ENCODE assay signal across 7 cellular contexts in the genomic region with DNA sequence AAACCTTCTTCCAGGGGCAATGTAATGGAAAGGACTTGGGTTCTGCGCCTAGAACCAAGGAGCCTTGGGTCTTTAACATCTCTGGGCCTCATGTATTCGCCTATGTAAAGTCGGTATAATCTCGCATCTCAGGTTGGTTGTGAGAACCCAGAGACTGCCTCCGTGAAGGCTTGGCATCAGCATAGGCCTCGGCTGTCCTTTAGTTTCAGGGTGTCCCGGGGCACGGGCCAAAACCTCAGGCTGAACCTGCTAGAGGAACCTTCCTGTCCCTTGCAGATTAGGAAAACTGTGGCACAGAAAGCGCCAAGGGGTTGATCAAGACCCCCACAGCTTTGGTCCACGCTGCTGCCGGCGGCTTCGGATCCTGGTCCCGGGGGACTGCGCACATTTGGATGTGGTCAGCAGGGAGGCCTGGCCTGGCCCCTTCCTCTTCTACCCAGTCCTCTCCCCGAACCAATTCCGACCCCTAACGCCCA. TPM values are rescaled to one million over a fixed set of nuclear protein-coding genes. Genes with fewer than 3 reads are reported as not detected.
A peak's percentile ranks its signal among the peaks of the same experiment; 100 is the strongest.
DNase-seq lines count a peak whose midpoint lies in the region; ATAC-seq, FAIRE-seq and TF ChIP-seq lines count a peak whose summit lies in the region.

No MANE protein-coding gene starts in this region.

- no peak for ATAC-seq in activated naive CD8-positive, alpha-beta T cell treated with anti-CD3 and anti-CD28 coated beads, Interleukin-2, amount 10 ng/mL, durations not matched to agents 7 days and 5 days (ENCODE audit: low read depth)
- ATAC-seq in HG03097 (IDR thresholded peaks at IDR 0.05; ENCODE audit: low FRiP score, unreplicated experiment) (no peak), aorta (ENCODE audit: low FRiP score) (no peak)

- peaks cover 7% of the 10 kb centered on the region for H3K36me3 Mint-ChIP-seq in activated naive CD8-positive, alpha-beta T cell treated with anti-CD3 and anti-CD28 coated beads, Interleukin-2, amount 10 ng/mL, durations not matched to agents 7 days and 5 days

- H3K27me3 Mint-ChIP-seq in activated naive CD8-positive, alpha-beta T cell treated with anti-CD3 and anti-CD28 coated beads, Interleukin-2, amount 10 ng/mL, durations not matched to agents 7 days and 5 days, result no peaks in the 10 kb centered on the region

- peak overlapping the region; percentile 87 for H3K4me3 ChIP-seq in HUES64 (ENCODE audit: low read length)
- H3K4me3 ChIP-seq in kidney (ENCODE audit: low read length in 2 of 2), result peak overlapping the region; percentile 89 to 96
- H3K4me3 ChIP-seq in stomach smooth muscle (ENCODE audit: low read length in 2 of 2), result peak overlapping the region; percentile 96 to 97
- no peak overlapping the region for H3K4me3 ChIP-seq in aorta (ENCODE audit: low read length in 2 of 2)

- H3K36me3 ChIP-seq in HUES64 (ENCODE audit: insufficient read depth, low read length), result no peaks in the 10 kb centered on the region
- no peaks in the 10 kb centered on the region for H3K36me3 ChIP-seq in kidney (ENCODE audit: control insufficient read depth in 1 of 2, insufficient read depth in 2 of 2, low read length in 2 of 2)
- no peaks in the 10 kb centered on the region for H3K36me3 ChIP-seq in stomach smooth muscle (ENCODE audit: control insufficient read depth in 2 of 2, insufficient read depth in 2 of 2, low read length in 2 of 2)
- H3K36me3 ChIP-seq in aorta (ENCODE audit: control insufficient read depth in 1 of 2, insufficient read depth in 2 of 2, low read length in 1 of 2), result no peaks in the 10 kb centered on the region

- no peak for DNase-seq in activated naive CD8-positive, alpha-beta T cell treated with anti-CD3 and anti-CD28 coated beads, Interleukin-2, amount 10 ng/mL, durations not matched to agents 7 days and 5 days
- no peak for DNase-seq in kidney
- DNase-seq in aorta, result no peak
- no peak for DNase-seq in GF-D8 (lab: John Stamatoyannopoulos, UW)

- WGBS in HUES64, result 64% methylated on average over 18 of the region's 18 CpGs
- 65 to 69% methylated on average over 18 of the region's 18 CpGs for WGBS in aorta, 2 donors

- no peaks in the 10 kb centered on the region for H3K4me1 ChIP-seq in HUES64 (ENCODE audit: insufficient read depth, low read length)
- H3K4me1 ChIP-seq in kidney (ENCODE audit: control insufficient read depth in 1 of 2, insufficient read depth in 1 of 2, low read depth in 1 of 2, low read length in 2 of 2), result peaks cover 20 to 27% of the 10 kb centered on the region in 2 donors
- peaks cover 24% of the 10 kb centered on the region for H3K4me1 ChIP-seq in stomach smooth muscle (ENCODE audit: control insufficient read depth, insufficient read depth, low read length)
- H3K4me1 ChIP-seq in aorta (ENCODE audit: control insufficient read depth in 1 of 2, insufficient read depth in 2 of 2, low read length in 2 of 2), result no peaks in the 10 kb centered on the region

- H3K4me3 Mint-ChIP-seq in activated naive CD8-positive, alpha-beta T cell treated with anti-CD3 and anti-CD28 coated beads, Interleukin-2, amount 10 ng/mL, durations not matched to agents 7 days and 5 days, result peak overlapping the region; percentile 97

- peaks cover 26% of the 10 kb centered on the region for H3K4me1 Mint-ChIP-seq in activated naive CD8-positive, alpha-beta T cell treated with anti-CD3 and anti-CD28 coated beads, Interleukin-2, amount 10 ng/mL, durations not matched to agents 7 days and 5 days

- POLR2A ChIA-PET in activated naive CD8-positive, alpha-beta T cell treated with anti-CD3 and anti-CD28 coated beads, Interleukin-2, amount 10 ng/mL, durations not matched to agents 7 days and 5 days (lab: Charles Lee), result no interaction called here

- no peaks in the 10 kb centered on the region for H3K9me3 Mint-ChIP-seq in activated naive CD8-positive, alpha-beta T cell treated with anti-CD3 and anti-CD28 coated beads, Interleukin-2, amount 10 ng/mL, durations not matched to agents 7 days and 5 days

- intact Hi-C loops in kidney (cut with DNase I) (no loop called here), aorta (cut with DNase I) (loop anchor here in 1 of 2 donors (5.0 kb wide), 1 partner anchor 43 kb away; a partner anchor contains a TSS)

- peak overlapping the region; percentile 68 for H3K27ac Mint-ChIP-seq in activated naive CD8-positive, alpha-beta T cell treated with anti-CD3 and anti-CD28 coated beads, Interleukin-2, amount 10 ng/mL, durations not matched to agents 7 days and 5 days

- FAIRE-seq in kidney (lab: Jason Lieb, UNC), result no peak

- no peak for TF ChIP-seq CTCF in kidney (IDR thresholded peaks at IDR 0.05; ENCODE audit: borderline replicate concordance, extremely low read depth, insufficient read depth)

- H3K9me3 ChIP-seq in HUES64 (ENCODE audit: insufficient read depth, low read depth, low read length) (no peaks in the 10 kb centered on the region), kidney (ENCODE audit: control insufficient read depth in 1 of 2, low read length in 2 of 2) (no peaks in the 10 kb centered on the region), stomach smooth muscle (ENCODE audit: control insufficient read depth in 2 of 2, low read length in 2 of 2) (no peaks in the 10 kb centered on the region), aorta (ENCODE audit: control insufficient read depth, low read length) (no peaks in the 10 kb centered on the region)

- H3K27me3 ChIP-seq in HUES64 (ENCODE audit: insufficient read depth, low read length) (no peaks in the 10 kb centered on the region), stomach smooth muscle (ENCODE audit: control insufficient read depth in 1 of 2, insufficient read depth in 2 of 2, low read length in 2 of 2) (no peaks in the 10 kb centered on the region), aorta (ENCODE audit: control insufficient read depth in 1 of 2, insufficient read depth in 2 of 2, low read length in 1 of 2) (no peaks in the 10 kb centered on the region)

- H3K9ac ChIP-seq in HUES64 (ENCODE audit: low read depth, low read length), result peak overlapping the region; percentile 54
- peak overlapping the region; percentile 84 to 89 for H3K9ac ChIP-seq in kidney (ENCODE audit: low read length in 2 of 2)
- peak overlapping the region; percentile 76 to 83 for H3K9ac ChIP-seq in stomach smooth muscle (ENCODE audit: low read length in 2 of 2)

- no peak overlapping the region; the same call in 1 of the 2 replicates for H3K27ac ChIP-seq in HUES64 (ENCODE audit: low read depth, low read length)
- peak overlapping the region; percentile 73 to 95 for H3K27ac ChIP-seq in kidney (ENCODE audit: low read depth in 2 of 2, low read length in 2 of 2)
- peak overlapping the region; percentile 74 for H3K27ac ChIP-seq in stomach smooth muscle (ENCODE audit: low read length)
- peak overlapping the region in 1 of 2 donors; percentile 48 for H3K27ac ChIP-seq in aorta (ENCODE audit: low read depth in 1 of 2, low read length in 2 of 2)

RNA-seq across cellular contexts. Expression of a gene that starts 0.8 kb away (rescaled TPM):
- 16.7 TPM for polyA plus RNA-seq in HUES64 (2013, experiment 1 of 2)
- 14.8 TPM for polyA plus RNA-seq in HUES64 (2013, experiment 2 of 2)
- total RNA-seq in activated naive CD8-positive, alpha-beta T cell treated with anti-CD3 and anti-CD28 coated beads, Interleukin-2, amount 10 ng/mL, durations not matched to agents 7 days and 5 days, result 10 to 100 TPM; 16.6 to 17.3 TPM
- total RNA-seq in kidney (16.9 TPM), aorta (10 to 100 TPM; 13.7 to 20.7 TPM)
- polyA plus RNA-seq in kidney (ENCODE audit: insufficient read depth, low read depth, low replicate concordance) (14.3 TPM), aorta (10 to 100 TPM; 12.6 to 13.4 TPM)

RNA-seq across cellular contexts. Expression of a gene that starts 41.8 kb away (rescaled TPM):
- 2.2 TPM for polyA plus RNA-seq in HUES64 (2013, experiment 1 of 2)
- polyA plus RNA-seq in HUES64 (2013, experiment 2 of 2), result 2.9 TPM
- total RNA-seq in activated naive CD8-positive, alpha-beta T cell treated with anti-CD3 and anti-CD28 coated beads, Interleukin-2, amount 10 ng/mL, durations not matched to agents 7 days and 5 days, result 10 to 100 TPM in 1 of 2 experiments, 1 to 10 TPM in 1; 9.0 to 10.1 TPM
- total RNA-seq in kidney (16.7 TPM), aorta (10 to 100 TPM; 13.0 to 21.3 TPM)
- polyA plus RNA-seq in kidney (ENCODE audit: insufficient read depth, low read depth, low replicate concordance) (12.1 TPM), aorta (10 to 100 TPM in 1 of 2 donors, 1 to 10 TPM in 1; 3.9 to 22.4 TPM)

RNA-seq across cellular contexts. Expression of a gene that starts 50.7 kb away (rescaled TPM):
- polyA plus RNA-seq in HUES64 (2013, experiment 1 of 2), result 0.60 TPM
- 0.57 TPM for polyA plus RNA-seq in HUES64 (2013, experiment 2 of 2)
- total RNA-seq in activated naive CD8-positive, alpha-beta T cell treated with anti-CD3 and anti-CD28 coated beads, Interleukin-2, amount 10 ng/mL, durations not matched to agents 7 days and 5 days, result 10 to 100 TPM; 77.3 to 81.7 TPM
- total RNA-seq in kidney, result 27.1 TPM
- 30.2 TPM for polyA plus RNA-seq in kidney (ENCODE audit: insufficient read depth, low read depth, low replicate concordance)
- 10 to 100 TPM; 17.1 to 24.3 TPM for total RNA-seq in aorta
- polyA plus RNA-seq in aorta, result 10 to 100 TPM; 15.7 to 45.2 TPM

RNA-seq across cellular contexts. Expression of a gene that starts 50.8 kb away (rescaled TPM):
- polyA plus RNA-seq in HUES64 (2013, experiment 1 of 2), result not detected
- 0.63 TPM for polyA plus RNA-seq in HUES64 (2013, experiment 2 of 2)
- total RNA-seq in activated naive CD8-positive, alpha-beta T cell treated with anti-CD3 and anti-CD28 coated beads, Interleukin-2, amount 10 ng/mL, durations not matched to agents 7 days and 5 days, result 10 to 100 TPM; 34.1 to 41.3 TPM
- total RNA-seq in kidney (19.8 TPM), aorta (10 to 100 TPM in 1 of 2 donors, 1 to 10 TPM in 1; 7.3 to 20.8 TPM)
- polyA plus RNA-seq in kidney (ENCODE audit: insufficient read depth, low read depth, low replicate concordance) (9.5 TPM), aorta (10 to 100 TPM in 1 of 2 donors, 1 to 10 TPM in 1; 1.1 to 32.1 TPM)

RNA-seq across cellular contexts. Expression of a gene that starts 55.6 kb away (rescaled TPM):
- polyA plus RNA-seq in HUES64 (2013, experiment 1 of 2), result 0.30 TPM
- polyA plus RNA-seq in HUES64 (2013, experiment 2 of 2), result not detected
- 10 to 100 TPM; 61.5 to 76.8 TPM for total RNA-seq in activated naive CD8-positive, alpha-beta T cell treated with anti-CD3 and anti-CD28 coated beads, Interleukin-2, amount 10 ng/mL, durations not matched to agents 7 days and 5 days
- total RNA-seq in kidney (37.9 TPM), aorta (100 to 1,000 TPM in 1 of 2 donors, 10 to 100 TPM in 1; 22.2 to 101 TPM)
- polyA plus RNA-seq in kidney (ENCODE audit: insufficient read depth, low read depth, low replicate concordance) (26.7 TPM), aorta (100 to 1,000 TPM in 1 of 2 donors, 10 to 100 TPM in 1; 25.0 to 133 TPM)

Comparison
In these comparisons a context has a peak if more than half of its experiments do, and no peak if none do; other contexts are left out.
1. H3K4me3 ChIP-seq: peak in HUES64 (single experiment), kidney (2 of 2) and stomach smooth muscle (2 of 2); none in aorta (0 of 2).
2. Peak in every context shown above with its lines, with median percentiles within 50 percentile points of each other: H3K9ac ChIP-seq.